ENCODE assay signal across 15 cellular contexts in genomic region chr2:145184741-145185671, GRCh38.
DNase-seq lines count a peak whose midpoint lies in the region; ATAC-seq, FAIRE-seq and TF ChIP-seq lines count a peak whose summit lies in the region.
"Had no signal": no experiment of that assay in that cellular context is flagged by ENCODE, and none has a peak within 500 bp of the region (broad histone marks: within the 10 kb centered on the region; RNA-seq: fewer than 3 reads in every experiment).

No MANE protein-coding gene starts in this region.

- H3K36me3 ChIP-seq in gastroesophageal sphincter (no peaks in the 10 kb centered on the region), suprapubic skin (no peaks in the 10 kb centered on the region), testis (ENCODE audit: low read depth, missing control alignments) (no peaks in the 10 kb centered on the region)
- H3K36me3 ChIP-seq: SJSA1, tibial nerve had no signal

- FAIRE-seq in RCC 7860 (lab: Jason Lieb, UNC), result no peak
- FAIRE-seq: A204.1 had no signal

- no peak overlapping the region for H3K4me3 ChIP-seq in gastroesophageal sphincter
- no peak overlapping the region for H3K4me3 ChIP-seq in suprapubic skin
- no peak overlapping the region for H3K4me3 ChIP-seq in testis
- H3K4me3 ChIP-seq: SJSA1, tibial nerve had no signal

- peak overlapping the region in 3 of 4 donors; percentile 13 to 26 (median 16) for H3K27ac ChIP-seq in gastroesophageal sphincter
- peak overlapping the region; percentile 43 for H3K27ac ChIP-seq in suprapubic skin
- no peak overlapping the region for H3K27ac ChIP-seq in testis
- H3K27ac ChIP-seq: SJSA1 had no signal

- DNase-seq in NCI-H187 treated with DMSO at 0.1 percent for 48 hours (lab: John Stamatoyannopoulos, UW) (peak; percentile 22), NCI-H187 (lab: John Stamatoyannopoulos, UW) (no peak), RPMI7951 (ENCODE audit: low read depth) (peak; percentile 82), suprapubic skin (ENCODE audit: low spot score in 2 of 2) (no peak), testis (no peak), RCC 7860 (ENCODE audit: low spot score) (no peak)
- DNase-seq in effector CD8-positive, alpha-beta T cell (lab: John Stamatoyannopoulos, UW), result no peak
- DNase-seq: activated CD4-positive, CD25-positive, alpha-beta regulatory T cell; amniotic stem cell; effector memory CD8-positive, alpha-beta T cell; NCI-H526 treated with DMSO at 0.1 percent for 48 hours had no signal

- H3K27me3 ChIP-seq in gastroesophageal sphincter (no peaks in the 10 kb centered on the region), suprapubic skin (no peaks in the 10 kb centered on the region), testis (no peaks in the 10 kb centered on the region)
- H3K27me3 ChIP-seq: SJSA1, tibial nerve had no signal

- H3K4me1 ChIP-seq in gastroesophageal sphincter, result no peaks in the 10 kb centered on the region
- peaks cover 3% of the 10 kb centered on the region for H3K4me1 ChIP-seq in suprapubic skin
- H3K4me1 ChIP-seq in testis, result no peaks in the 10 kb centered on the region

- TF ChIP-seq EP300 in gastroesophageal sphincter (IDR thresholded peaks at IDR 0.05), result no peak
- no peak for TF ChIP-seq EP300 in suprapubic skin (IDR thresholded peaks at IDR 0.05)

- WGBS in gastroesophageal sphincter (ENCODE audit: low coverage in 1 of 2), 2 donors, result 61 to 63% methylated on average over 4 to 5 of the region's 5 CpGs
- 52% methylated on average over 5 of the region's 5 CpGs for WGBS in suprapubic skin
- 70 to 73% methylated on average over 5 of the region's 5 CpGs for WGBS in testis, 2 donors

- ATAC-seq in gastroesophageal sphincter, result peak; percentile 52
- ATAC-seq: effector memory CD8-positive, alpha-beta T cell had no signal

- TF ChIP-seq CTCF in gastroesophageal sphincter (IDR thresholded peaks at IDR 0.05) (no peak), suprapubic skin (IDR thresholded peaks at IDR 0.05) (no peak), testis (IDR thresholded peaks at IDR 0.05) (no peak)

- intact Hi-C loops in testis (cut with DNase I; ENCODE audit: low total_unique reads), result no loop called here

- TF ChIP-seq POLR2A in gastroesophageal sphincter (IDR thresholded peaks at IDR 0.05) (no peak), suprapubic skin (IDR thresholded peaks at IDR 0.05) (no peak), testis (IDR thresholded peaks at IDR 0.05) (no peak)

- H3K9me3 ChIP-seq in gastroesophageal sphincter, result no peaks in the 10 kb centered on the region
- H3K9me3 ChIP-seq in suprapubic skin, result no peaks in the 10 kb centered on the region
- H3K9me3 ChIP-seq in testis, result no peaks in the 10 kb centered on the region
- H3K9me3 ChIP-seq: SJSA1, tibial nerve had no signal

Comparison
In these comparisons a context has a peak if more than half of its experiments do, and no peak if none do; other contexts are left out.
1. DNase-seq: peak in NCI-H187 treated with DMSO at 0.1 percent for 48 hours (single experiment) and RPMI7951 (single experiment); none in NCI-H187 (0 of 2), suprapubic skin (0 of 2), testis (single experiment), RCC 7860 (single experiment) and effector CD8-positive, alpha-beta T cell (single experiment).
2. H3K27ac ChIP-seq: peak in gastroesophageal sphincter (3 of 4) and suprapubic skin (single experiment); none in testis (0 of 2).